8 cellular contexts compared by ENCODE assay signal in genomic region chr14:39467889-39468524, GRCh38. TPM values are rescaled to one million over a fixed set of nuclear protein-coding genes. Genes with fewer than 3 reads are reported as not detected.
DNase-seq lines count a peak whose midpoint lies in the region; ATAC-seq and TF ChIP-seq lines count a peak whose summit lies in the region.

No MANE protein-coding gene starts in this region.

- no CpG with 5 or more reads among the region's 7 CpGs for WGBS in iPS DF 6.9 (ENCODE audit: insufficient coverage, insufficient read length)

- no peak overlapping the region for H3K27ac ChIP-seq in RWPE2 (ENCODE audit: poor library complexity, severe bottlenecking)
- no peak overlapping the region for H3K27ac ChIP-seq in iPS DF 6.9 (ENCODE audit: low read length)

- CTCF ChIA-PET in AG04449 (lab: Yijun Ruan, JAX): interaction anchor here (0.6 to 0.9 kb wide), 2 partner anchors 21 to 184 kb away, joined by 3 read pairs; no protein-coding TSS in a partner anchor

- TF ChIP-seq CTCF in AG04449 (IDR thresholded peaks at IDR 0.05; ENCODE audit: insufficient read depth, low read length, missing control alignments) (peak; percentile 25), RWPE2 (IDR thresholded peaks at IDR 0.05; ENCODE audit: poor library complexity, severe bottlenecking) (peak; percentile 44)

- no peak for TF ChIP-seq POLR2A in GM18505 (IDR thresholded peaks at IDR 0.05; ENCODE audit: borderline replicate concordance, extremely low read depth, insufficient read depth, insufficient read length)

- ATAC-seq in GM18505 (IDR thresholded peaks at IDR 0.05; ENCODE audit: unreplicated experiment): peak; percentile 61
- ATAC-seq in HG02981 (IDR thresholded peaks at IDR 0.05; ENCODE audit: unreplicated experiment): peak; percentile 53
- ATAC-seq in RWPE2 (ENCODE audit: low read depth): peak; percentile 44; the same call in 1 of the 3 replicates
- no peak for ATAC-seq in HG03095 (IDR thresholded peaks at IDR 0.05; ENCODE audit: unreplicated experiment)
- no peak for ATAC-seq in esophagus mucosa
- ATAC-seq in HG03039 (IDR thresholded peaks at IDR 0.05; ENCODE audit: unreplicated experiment): no peak

- POLR2A ChIA-PET in AG04449 (lab: Yijun Ruan, JAX): no interaction called here

- H3K36me3 ChIP-seq in RWPE2 (ENCODE audit: low read depth) (no peaks in the 10 kb centered on the region), iPS DF 6.9 (ENCODE audit: control insufficient read depth, insufficient read depth, low read length) (no peaks in the 10 kb centered on the region)

- H3K9me3 ChIP-seq in RWPE2 (ENCODE audit: severe bottlenecking): peaks cover 4% of the 10 kb centered on the region
- no peaks in the 10 kb centered on the region for H3K9me3 ChIP-seq in iPS DF 6.9 (ENCODE audit: control insufficient read depth, insufficient read depth, low read length)

- DNase-seq in AG04449 (ENCODE audit: low read depth, low spot score) (no peak), RWPE2 (ENCODE audit: low spot score) (no peak), iPS DF 6.9 (ENCODE audit: low read depth, low spot score) (peak; percentile 25)

- H3K27me3 ChIP-seq in RWPE2 (ENCODE audit: insufficient read depth, poor library complexity, severe bottlenecking) (peaks cover 7% of the 10 kb centered on the region), iPS DF 6.9 (ENCODE audit: control insufficient read depth, insufficient read depth, low read length) (no peaks in the 10 kb centered on the region)

- H3K4me1 ChIP-seq in RWPE2 (ENCODE audit: insufficient read depth, poor library complexity, severe bottlenecking) (no peaks in the 10 kb centered on the region), iPS DF 6.9 (ENCODE audit: control insufficient read depth, insufficient read depth, low read length) (no peaks in the 10 kb centered on the region)

- H3K4me3 ChIP-seq in AG04449 (ENCODE audit: low read depth, low read length) (no peak overlapping the region), RWPE2 (ENCODE audit: severe bottlenecking) (no peak overlapping the region), iPS DF 6.9 (ENCODE audit: low read length) (no peak overlapping the region)

RNA-seq across cellular contexts. Expression of gene FBXO33, which starts 35.8 kb away (rescaled TPM):
- 4.1 TPM for total RNA-seq in esophagus mucosa

Comparison
In these comparisons a context has a peak if more than half of its experiments do, and no peak if none do; other contexts are left out.
1. ATAC-seq: peak in GM18505 (single experiment), HG02981 (single experiment) and RWPE2 (single experiment); none in HG03095 (single experiment), esophagus mucosa (single experiment) and HG03039 (single experiment).